ENCODE assay signal across 14 cellular contexts in genomic region chr18:78245451-78245850, GRCh38.
DNase-seq lines count a peak whose midpoint lies in the region; ATAC-seq and TF ChIP-seq lines count a peak whose summit lies in the region.
"Had no signal": no experiment of that assay in that cellular context is flagged by ENCODE, and none has a peak within 500 bp of the region (broad histone marks: within the 10 kb centered on the region; RNA-seq: fewer than 3 reads in every experiment).

No MANE protein-coding gene starts in this region.

- DNase-seq in inferior parietal cortex (ENCODE audit: extremely low spot score) (peak; percentile 19), neural crest cell (ENCODE audit: low read depth, low spot score) (no peak), ureter (ENCODE audit: low spot score) (no peak)
- no peak for DNase-seq in activated CD4-positive, alpha-beta T cell treated with anti-CD3 and anti-CD28 coated beads, Interleukin-2, amount 50 U/mL, for 48 hours
- DNase-seq: CD4-positive, alpha-beta T cell; DMS79; H7 had no signal

- H3K9me3 Mint-ChIP-seq in neural crest cell: no peaks in the 10 kb centered on the region
- H3K9me3 Mint-ChIP-seq: CD4-positive, alpha-beta T cell had no signal

- H3K27me3 Mint-ChIP-seq in neural crest cell (ENCODE audit: low read depth): peaks cover 8% of the 10 kb centered on the region
- H3K27me3 Mint-ChIP-seq: CD4-positive, alpha-beta T cell had no signal

- H3K4me1 Mint-ChIP-seq in neural crest cell: peaks cover 53% of the 10 kb centered on the region
- H3K4me1 Mint-ChIP-seq: GM23338 had no signal

- no peaks in the 10 kb centered on the region for H3K36me3 Mint-ChIP-seq in neural crest cell (ENCODE audit: low read depth)
- H3K36me3 Mint-ChIP-seq: IgD-negative memory B cell had no signal

- H3K27ac Mint-ChIP-seq in neural crest cell (ENCODE audit: unreplicated experiment): peak overlapping the region; percentile 51
- H3K27ac Mint-ChIP-seq: CD4-positive, alpha-beta T cell; GM23338; IgD-negative memory B cell had no signal

- ATAC-seq in HG03045 (IDR thresholded peaks at IDR 0.05; ENCODE audit: unreplicated experiment) (no peak), HG03520 (IDR thresholded peaks at IDR 0.05; ENCODE audit: unreplicated experiment) (no peak)
- ATAC-seq: A549, GM12878, GM23338 had no signal

- no peak for TF ChIP-seq CTCF in VCaP (conservative IDR thresholded peaks at IDR 0.05)
- TF ChIP-seq CTCF in neural crest cell (conservative IDR thresholded peaks at IDR 0.05): no peak

- H3K27ac ChIP-seq in VCaP: peak overlapping the region; percentile 69
- H3K27ac ChIP-seq: A549 had no signal

- no peak overlapping the region for H3K4me3 Mint-ChIP-seq in neural crest cell
- H3K4me3 Mint-ChIP-seq: CD4-positive, alpha-beta T cell; GM23338; IgD-negative memory B cell had no signal
